ENCODE assay signal across 26 cellular contexts in the genomic region with DNA sequence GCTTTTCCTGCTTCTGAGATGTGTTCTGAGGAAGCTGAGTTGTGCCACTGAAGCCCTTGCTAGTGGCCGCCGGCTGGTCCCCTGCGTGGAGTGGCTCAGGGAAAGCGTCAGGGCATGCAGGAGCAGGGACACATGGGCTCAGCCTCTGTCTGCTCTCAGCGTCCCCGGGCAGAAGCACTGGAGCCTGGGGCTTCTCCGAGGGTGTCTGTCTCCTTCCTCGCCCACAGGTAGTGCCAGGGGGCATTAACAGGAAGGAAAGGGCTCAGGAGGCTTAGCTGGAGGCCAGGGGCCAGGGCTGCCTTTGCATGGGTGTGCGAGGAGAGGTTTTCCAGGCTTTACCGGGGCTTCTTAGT. TPM values are rescaled to one million over a fixed set of nuclear protein-coding genes. Genes with fewer than 3 reads are reported as not detected.
DNase-seq lines count a peak whose midpoint lies in the region; ATAC-seq and TF ChIP-seq lines count a peak whose summit lies in the region.
"Had no signal": no experiment of that assay in that cellular context is flagged by ENCODE, and none has a peak within 500 bp of the region (broad histone marks: within the 10 kb centered on the region; RNA-seq: fewer than 3 reads in every experiment).

No MANE protein-coding gene starts in this region.

- TF ChIP-seq POLR2A in IMR-90 (IDR thresholded peaks at IDR 0.05; ENCODE audit: low read depth, low read length) (no peak), body of pancreas (IDR thresholded peaks at IDR 0.05) (no peak), thyroid gland (IDR thresholded peaks at IDR 0.05) (no peak)

- no peak overlapping the region for H4K5ac ChIP-seq in IMR-90 (ENCODE audit: low read depth, low read length)

- CTCF ChIA-PET in IMR-90 (lab: Yijun Ruan, JAX), result no interaction called here

- no peak overlapping the region for H2BK5ac ChIP-seq in IMR-90 (ENCODE audit: low read depth, low read length, poor library complexity, severe bottlenecking)

- H3K9me3 ChIP-seq in IMR-90 (ENCODE audit: control insufficient read depth, insufficient read depth, low read length) (no peaks in the 10 kb centered on the region), body of pancreas (no peaks in the 10 kb centered on the region), thyroid gland (no peaks in the 10 kb centered on the region)
- H3K9me3 ChIP-seq: BLaER1, MG63 had no signal

- DNase-seq in IMR-90 (no peak), body of pancreas (no peak), thyroid gland (peak; percentile 47 to 49), EL (no peak), NCI-H510A (lab: John Stamatoyannopoulos, UW) (no peak)
- DNase-seq: CD4-positive, CD25-positive, alpha-beta regulatory T cell; DMS153; DND-41; H9; KG1; MG63; NCI-H1105 treated with DMSO at 0.1 percent for 48 hours; NCI-H146; NCI-H2029; NCI-H446; NCI-H526; NCI-H82; PC-9; RPMI8226; SHP77 had no signal

- in situ Hi-C loops in IMR-90 (cut with MboI; ENCODE audit: low sequenced_read_pairs), result no loop called here

- dilution Hi-C loops in IMR-90 (cut with HindIII; ENCODE audit: low sequenced_read_pairs, unreplicated experiment), result no loop called here

- H2BK15ac ChIP-seq in IMR-90 (ENCODE audit: low read depth, low read length), result no peak overlapping the region

- H2BK120ac ChIP-seq in IMR-90 (ENCODE audit: low read depth, low read length), result no peak overlapping the region

- no peak overlapping the region for H3K9ac ChIP-seq in IMR-90 (ENCODE audit: low read depth, low read length)
- H3K9ac ChIP-seq: BLaER1 had no signal

- H3K36me3 ChIP-seq in IMR-90 (ENCODE audit: control insufficient read depth, insufficient read depth, low read length), result no peaks in the 10 kb centered on the region
- H3K36me3 ChIP-seq in body of pancreas (replicated peaks in 1 of 2; ENCODE audit: insufficient read depth in 1 of 2, low read depth in 2 of 2), result no peaks in the 10 kb centered on the region
- no peaks in the 10 kb centered on the region for H3K36me3 ChIP-seq in thyroid gland
- H3K36me3 ChIP-seq: BLaER1, MG63 had no signal

- no peak overlapping the region for H4K91ac ChIP-seq in IMR-90 (ENCODE audit: insufficient read depth, low read depth, low read length)

- no peaks in the 10 kb centered on the region for H3K79me1 ChIP-seq in IMR-90 (ENCODE audit: low read depth in 1 of 2, low read length in 2 of 2)

- H3K9me1 ChIP-seq in IMR-90 (ENCODE audit: insufficient read depth, low read length), result no peaks in the 10 kb centered on the region

- TF ChIP-seq RAD21 in IMR-90 (IDR thresholded peaks at IDR 0.05; ENCODE audit: low read length), result no peak

- H3K27me3 ChIP-seq in IMR-90 (ENCODE audit: control insufficient read depth, insufficient read depth, low read length) (peaks cover 44% of the 10 kb centered on the region), body of pancreas (no peaks in the 10 kb centered on the region), layer of hippocampus (ENCODE audit: control insufficient read depth, insufficient read depth, low read length) (peaks cover 6% of the 10 kb centered on the region), thyroid gland (no peaks in the 10 kb centered on the region)
- H3K27me3 ChIP-seq: MG63 had no signal

- WGBS in IMR-90 (ENCODE audit: extremely low coverage in 2 of 2, insufficient read length in 1 of 2), 2 experiments, result 81% methylated on average over 6 of the region's 10 CpGs; no CpG with 5 or more reads in 1 of the 2 experiments
- WGBS in body of pancreas, 2 donors, result 71 to 84% methylated on average over 9 to 10 of the region's 10 CpGs
- 47 to 55% methylated on average over 8 to 9 of the region's 10 CpGs for WGBS in thyroid gland, 2 donors

- H4K20me1 ChIP-seq in IMR-90 (ENCODE audit: insufficient read depth, low read length), result no peaks in the 10 kb centered on the region

- H2AK5ac ChIP-seq in IMR-90 (ENCODE audit: low read depth, low read length), result no peak overlapping the region

- H2BK20ac ChIP-seq in IMR-90 (ENCODE audit: low read depth, low read length), result no peak overlapping the region

- H3K23ac ChIP-seq in IMR-90 (ENCODE audit: low read depth, low read length), result no peak overlapping the region

- H3K4ac ChIP-seq in IMR-90 (ENCODE audit: low read depth, low read length), result no peak overlapping the region

- no peak overlapping the region for H4K8ac ChIP-seq in IMR-90 (ENCODE audit: low read depth in 2 of 2, low read length in 2 of 2)

- ATAC-seq in IMR-90 (ENCODE audit: low read depth), result no peak
- ATAC-seq in body of pancreas, result no peak
- ATAC-seq in GM21528 (IDR thresholded peaks at IDR 0.05; ENCODE audit: low FRiP score, unreplicated experiment), result no peak
- ATAC-seq: GM23338 had no signal

- H3K14ac ChIP-seq in IMR-90 (replicated peaks; ENCODE audit: low read depth, low read length), result no peak overlapping the region

- POLR2A ChIA-PET in IMR-90 (lab: Charles Lee; ENCODE audit: unreplicated experiment), result no interaction called here

- intact Hi-C loops in IMR-90 (cut with micrococcal nuclease) (no loop called here), body of pancreas (cut with DNase I) (no loop called here), thyroid gland (cut with DNase I) (no loop called here)

- H3K27ac ChIP-seq in IMR-90 (ENCODE audit: insufficient read depth, low read length) (no peak overlapping the region), body of pancreas (peak overlapping the region in 3 of 4 donors; percentile 32 to 96 (median 93)), layer of hippocampus (ENCODE audit: low read depth, low read length) (peak overlapping the region; percentile 52), thyroid gland (peak overlapping the region; percentile 36 to 92 (median 55))
- H3K27ac ChIP-seq: BLaER1, PC-9 had no signal

- no peak overlapping the region for H3K4me2 ChIP-seq in IMR-90 (ENCODE audit: low read depth, low read length)
- H3K4me2 ChIP-seq: BLaER1, GM23338, PC-9 had no signal

- no peak overlapping the region for H3K4me3 ChIP-seq in IMR-90 (ENCODE audit: insufficient read depth, low read depth, low read length)
- H3K4me3 ChIP-seq in body of pancreas, result no peak overlapping the region
- H3K4me3 ChIP-seq in thyroid gland (replicated peaks in 1 of 3), result no peak overlapping the region
- H3K4me3 ChIP-seq: BLaER1, GM23338, MG63, PC-9 had no signal

- H3K56ac ChIP-seq in IMR-90 (ENCODE audit: extremely low read depth, insufficient read depth, low read length), result no peak overlapping the region

- no peak for TF ChIP-seq CTCF in IMR-90 (conservative IDR thresholded peaks at IDR 0.05; ENCODE audit: low read depth, low read length)
- TF ChIP-seq CTCF in body of pancreas (IDR thresholded peaks at IDR 0.05), result no peak
- TF ChIP-seq CTCF in thyroid gland (IDR thresholded peaks at IDR 0.05), result no peak

- H3K4me1 ChIP-seq in IMR-90 (ENCODE audit: control insufficient read depth, insufficient read depth, low read length) (no peaks in the 10 kb centered on the region), body of pancreas (peaks cover 90% of the 10 kb centered on the region), thyroid gland (peaks cover 71 to 76% of the 10 kb centered on the region in 2 donors)
- H3K4me1 ChIP-seq: BLaER1 had no signal

- no TSS peak for BruUV-seq in IMR-90 (replicated peaks; lab: Mats Ljungman, UMichigan)

- H2AK9ac ChIP-seq in IMR-90 (replicated peaks; ENCODE audit: low read depth, low read length, poor library complexity), result peak overlapping the region; percentile 42

- no peak overlapping the region for H3K18ac ChIP-seq in IMR-90 (ENCODE audit: low read depth, low read length)

- no peak overlapping the region for H2AFZ ChIP-seq in IMR-90 (replicated peaks; ENCODE audit: low read length, poor library complexity)
- H2AFZ ChIP-seq: GM23338, PC-9 had no signal

TF ChIP-seq in IMR-90, 13 proteins besides CTCF, POLR2A, EP300 and RAD21:
- TF ChIP-seq CHD1 (IDR thresholded peaks at IDR 0.05; ENCODE audit: low read depth, low read length) (no peak), RCOR1 (IDR thresholded peaks at IDR 0.05; ENCODE audit: insufficient replicate concordance, low read length) (no peak)

RNA-seq across cellular contexts. Expression of a gene that starts 7.4 kb away (rescaled TPM):
- total RNA-seq in IMR-90 (2012; rRNA removed) (not detected in 2 replicates), body of pancreas (10 to 100 TPM; 15.2 to 16.6 TPM), thyroid gland (10 to 100 TPM; 15.7 to 54.3 (median 27.6) TPM)
- polyA plus RNA-seq in IMR-90 (2012; rRNA removed), result 0.02 and 0.06 TPM in 2 replicates
- 0.01 TPM in 2 replicates for polyA plus RNA-seq in IMR-90 (2012; cell fraction: cytosol; rRNA removed)
- polyA plus RNA-seq in IMR-90 (2012; cell fraction: nucleus; rRNA removed; ENCODE audit: low replicate concordance), result 0.03 and 0.05 TPM in 2 replicates
- total RNA-seq: PC-9 had no signal
- polyA plus RNA-seq: CD4-positive, CD25-positive, alpha-beta regulatory T cell had no signal

RNA-seq across cellular contexts. Expression of a gene that starts 55.1 kb away (rescaled TPM):
- not detected in 2 replicates for total RNA-seq in IMR-90 (2012; rRNA removed)
- polyA plus RNA-seq in IMR-90 (2012; rRNA removed), result not detected in 2 replicates
- polyA plus RNA-seq in IMR-90 (2012; cell fraction: cytosol; rRNA removed), result not detected in 2 replicates
- not detected in 2 replicates for polyA plus RNA-seq in IMR-90 (2012; cell fraction: nucleus; rRNA removed; ENCODE audit: low replicate concordance)
- total RNA-seq in body of pancreas, result not detected
- total RNA-seq in thyroid gland, result under 1 TPM in 1 of 4 donors, not detected in 3; 0.67 TPM
- total RNA-seq: A172; CD4-positive, CD25-positive, alpha-beta regulatory T cell; GM23338; H9; PC-9; SK-MEL-5 had no signal
- polyA plus RNA-seq: CD4-positive, CD25-positive, alpha-beta regulatory T cell; GM23338 had no signal

Comparison
In these comparisons a context has a peak if more than half of its experiments do, and no peak if none do; other contexts are left out.
1. DNase-seq: peak in thyroid gland (2 of 2); none in IMR-90 (single experiment), body of pancreas (0 of 4), EL (single experiment) and NCI-H510A (single experiment).
2. RNA of a gene that starts 7.4 kb away (total RNA-seq): 15.7 to 54.3 TPM in thyroid gland and 15.2 to 16.6 TPM in body of pancreas; not detected in IMR-90; every median in the first group is over 10 times any median in the second.